ENCODE assay signal across 1 cellular context in the genomic region with DNA sequence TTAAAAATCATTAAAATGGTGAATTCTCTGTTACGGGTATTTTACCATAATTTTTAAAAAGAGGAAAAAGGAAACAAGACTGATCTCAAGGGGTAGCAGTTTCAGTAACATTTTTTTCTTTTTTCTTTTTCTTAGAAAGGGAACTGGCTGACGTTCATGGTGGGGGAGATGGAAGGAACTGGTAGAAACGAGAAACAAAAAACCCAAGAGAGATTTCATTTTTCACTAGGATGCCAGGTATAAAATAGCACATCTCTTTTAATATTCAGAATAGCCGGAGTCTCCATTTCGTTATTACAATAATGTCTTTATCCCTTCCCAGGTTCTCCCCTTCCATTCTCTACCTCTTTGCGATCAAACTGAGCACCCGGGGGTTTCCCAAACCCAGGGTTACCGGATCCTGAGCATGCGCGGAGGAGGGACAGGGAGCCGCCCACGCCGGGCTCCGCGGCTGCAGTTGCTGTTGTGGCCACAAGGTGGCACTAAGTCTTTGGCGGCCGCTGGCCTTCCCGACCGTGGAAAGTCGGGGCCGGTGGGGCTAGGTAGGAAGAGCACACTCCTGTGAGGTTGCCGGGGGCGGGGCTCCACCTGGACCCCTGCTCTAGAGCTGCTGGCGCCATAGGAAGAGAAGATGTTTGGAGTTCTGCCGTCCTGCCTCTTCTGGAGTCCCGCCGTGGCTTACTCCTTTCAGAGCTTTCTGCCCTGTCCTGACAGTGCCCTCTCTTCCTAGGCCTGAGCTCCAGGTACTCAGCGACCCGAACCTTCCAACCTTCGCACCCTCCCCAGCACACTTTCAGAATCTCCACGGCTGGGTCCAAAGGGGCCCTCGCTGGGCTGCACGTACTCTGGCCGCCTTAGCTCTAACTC.
TF ChIP-seq lines count a peak whose summit lies in the region.

No MANE protein-coding gene starts in this region.

TF ChIP-seq in SK-N-SH treated with all-trans-retinoic acid at 6 μM for 48 hours, 23 proteins besides CTCF, POLR2A, EP300 and RAD21 (continued from another document):
- TF ChIP-seq TSHZ2 (CRISPR knock-in tag; IDR thresholded peaks at IDR 0.05) (no peak), ZFP3 (CRISPR knock-in tag; IDR thresholded peaks at IDR 0.05) (no peak), CSDC2 (CRISPR knock-in tag; IDR thresholded peaks at IDR 0.05) (no peak)
